33 cellular contexts compared by ENCODE assay signal in genomic region chr9:90631964-90632363, GRCh38. TPM values are rescaled to one million over a fixed set of nuclear protein-coding genes. Genes with fewer than 3 reads are reported as not detected.
"Had no signal": no experiment of that assay in that cellular context is flagged by ENCODE, and none has a peak within 500 bp of the region (broad histone marks: within the 10 kb centered on the region; RNA-seq: fewer than 3 reads in every experiment).

No MANE protein-coding gene starts in this region.

- H3K27ac Mint-ChIP-seq: naive thymus-derived CD8-positive, alpha-beta T cell; stimulated activated naive B cell treated with anti-CD40 and anti-IgM and Interleukin-4, amounts not matched to agents 10 μg/mL and 1 μg/mL and 100 μg/mL, for 72 hours had no signal

- H3K27ac ChIP-seq: heart right ventricle, left lung, lower lobe of right lung, pancreas, prostate gland, skin epidermis, stomach, testis, thyroid gland, transverse colon, upper lobe of right lung, uterus had no signal

- ATAC-seq: heart right ventricle; left colon; left lung; lower lobe of right lung; mucosa of descending colon; naive thymus-derived CD8-positive, alpha-beta T cell; pancreas; right cardiac atrium; sciatic nerve; stimulated activated naive B cell treated with anti-CD40 and anti-IgM and Interleukin-4, amounts not matched to agents 10 μg/mL and 1 μg/mL and 100 μg/mL, for 72 hours; stimulated activated naive CD8-positive, alpha-beta T cell treated with anti-CD3 and anti-CD28 coated beads, Interleukin-15, Interleukin-2, amounts not matched to agents 100 U/mL and 50 U/mL, for 24 hours; upper lobe of right lung had no signal

- H3K9me3 ChIP-seq: heart right ventricle, left lung, lower lobe of right lung, mucosa of descending colon, pancreas, prostate gland, stomach, testis, thyroid gland, transverse colon, upper lobe of right lung, uterus had no signal

- H3K9me3 Mint-ChIP-seq: naive thymus-derived CD8-positive, alpha-beta T cell; stimulated activated naive B cell treated with anti-CD40 and anti-IgM and Interleukin-4, amounts not matched to agents 10 μg/mL and 1 μg/mL and 100 μg/mL, for 72 hours had no signal

- H3K4me3 Mint-ChIP-seq: naive thymus-derived CD8-positive, alpha-beta T cell; stimulated activated naive B cell treated with anti-CD40 and anti-IgM and Interleukin-4, amounts not matched to agents 10 μg/mL and 1 μg/mL and 100 μg/mL, for 72 hours had no signal

- H3K36me3 ChIP-seq: heart right ventricle, left lung, lower lobe of right lung, pancreas, prostate gland, stomach, thyroid gland, transverse colon, upper lobe of right lung, uterus had no signal

- H3K4me1 Mint-ChIP-seq: naive thymus-derived CD8-positive, alpha-beta T cell; stimulated activated naive B cell treated with anti-CD40 and anti-IgM and Interleukin-4, amounts not matched to agents 10 μg/mL and 1 μg/mL and 100 μg/mL, for 72 hours had no signal

- DNase-seq: glutamatergic neuron; heart right ventricle; hippocampal formation; kidney; left colon; left lung; lower lobe of right lung; mammary epithelial cell; midbrain; mucosa of descending colon; naive thymus-derived CD8-positive, alpha-beta T cell; nucleus accumbens; pancreas; posterior cingulate gyrus; retina; right cardiac atrium; stimulated activated CD4-positive, alpha-beta T cell treated with anti-CD3 and anti-CD28 coated beads, Interleukin-12 subunit alpha, Interleukin-12 subunit beta, amount 100 ng/mL, for 4 hours; stimulated activated CD4-positive, alpha-beta T cell treated with anti-CD3 and anti-CD28 coated beads, Interleukin-15, amount 100 ng/mL, for 24 hours; stimulated activated CD4-positive, alpha-beta T cell treated with anti-CD3 and anti-CD28 coated beads, Interleukin-2, amount 100 ng/mL, for 24 hours; stimulated activated CD4-positive, alpha-beta T cell treated with anti-CD3 and anti-CD28 coated beads, Interleukin-4, amount 100 ng/mL, for 1 hour; stimulated activated naive B cell treated with anti-CD40 and anti-IgM and Interleukin-4, amounts not matched to agents 10 μg/mL and 1 μg/mL and 100 μg/mL, for 72 hours; stimulated activated naive CD8-positive, alpha-beta T cell treated with anti-CD3 and anti-CD28 coated beads, Interleukin-15, Interleukin-2, amounts not matched to agents 100 U/mL and 50 U/mL, for 24 hours; stomach; testis; thyroid gland; transverse colon; upper lobe of right lung; uterus had no signal

- H3K4me1 ChIP-seq: heart right ventricle, left lung, lower lobe of right lung, pancreas, prostate gland, stomach, testis, transverse colon, upper lobe of right lung, uterus had no signal

- H3K36me3 Mint-ChIP-seq: naive thymus-derived CD8-positive, alpha-beta T cell; stimulated activated naive B cell treated with anti-CD40 and anti-IgM and Interleukin-4, amounts not matched to agents 10 μg/mL and 1 μg/mL and 100 μg/mL, for 72 hours had no signal

- H3K4me3 ChIP-seq: heart right ventricle, left lung, lower lobe of right lung, mucosa of descending colon, pancreas, prostate gland, skin epidermis, stomach, testis, thyroid gland, transverse colon, upper lobe of right lung, uterus had no signal

- H3K27me3 ChIP-seq: left lung, pancreas, testis, thyroid gland, transverse colon, upper lobe of right lung, uterus had no signal

RNA-seq across cellular contexts. Expression of gene DIRAS2, which starts 10.7 kb away (rescaled TPM):
- total RNA-seq: lower lobe of right lung; mammary epithelial cell; mesenteric fat pad; naive thymus-derived CD8-positive, alpha-beta T cell; osteoblast; right cardiac atrium; upper lobe of right lung had no signal
- polyA plus RNA-seq: heart right ventricle; mammary epithelial cell; naive thymus-derived CD8-positive, alpha-beta T cell had no signal
